In genomic region chr3:42424911-42425310, GRCh38 we compare ENCODE assay signal across 14 cellular contexts.
DNase-seq lines count a peak whose midpoint lies in the region; ATAC-seq and TF ChIP-seq lines count a peak whose summit lies in the region.
"Had no signal": no experiment of that assay in that cellular context is flagged by ENCODE, and none has a peak within 500 bp of the region (broad histone marks: within the 10 kb centered on the region; RNA-seq: fewer than 3 reads in every experiment).

No MANE protein-coding gene starts in this region.

- no peak for ATAC-seq in HG03135 (IDR thresholded peaks at IDR 0.05; ENCODE audit: unreplicated experiment)
- ATAC-seq: HCT116 had no signal

- peak overlapping the region; percentile 92 for H3K27ac ChIP-seq in C4-2B
- peak overlapping the region; percentile 85 for H3K27ac ChIP-seq in VCaP

- peak overlapping the region; percentile 25; the same call in 1 of the 2 replicates for H3K4me3 ChIP-seq in LNCaP clone FGC (ENCODE audit: low read depth, low read length)

- TF ChIP-seq CTCF in C4-2B (conservative IDR thresholded peaks at IDR 0.05) (no peak), LNCaP clone FGC (IDR thresholded peaks at IDR 0.05; ENCODE audit: control insufficient read depth, extremely low read depth, insufficient read depth) (no peak), VCaP (conservative IDR thresholded peaks at IDR 0.05) (no peak)

- DNase-seq in LNCaP clone FGC (ENCODE audit: low read depth) (no peak), kidney glomerular epithelial cell (lab: John Stamatoyannopoulos, UW) (no peak), T-helper 1 cell (no peak)
- DNase-seq: AML-193; CD4-positive, alpha-beta memory T cell; DMS79 treated with DMSO at 0.1 percent for 48 hours; GF-D8; GOT3; H7; HFFc6 had no signal
